24 cellular contexts compared by ENCODE assay signal in the genomic region with DNA sequence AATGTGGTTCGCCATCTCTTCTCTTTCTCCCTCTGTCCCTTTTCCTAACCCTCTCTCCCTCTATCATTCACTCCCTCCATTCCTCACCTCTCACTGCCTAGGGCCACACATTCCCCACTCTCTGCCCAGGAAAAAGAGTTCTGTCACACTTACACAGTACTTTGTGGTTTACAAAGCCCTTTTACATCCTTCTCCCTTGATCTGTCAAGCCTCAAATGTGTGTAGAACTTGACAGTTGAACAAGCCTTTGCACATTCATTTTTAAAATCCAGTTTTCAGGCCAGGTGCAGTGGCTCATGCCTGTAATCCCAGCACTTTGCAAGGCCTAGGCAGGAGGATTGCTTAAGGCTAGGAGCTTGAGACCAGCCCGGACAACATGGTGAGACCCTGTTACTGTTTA.
DNase-seq lines count a peak whose midpoint lies in the region; ATAC-seq, FAIRE-seq and TF ChIP-seq lines count a peak whose summit lies in the region.
"Had no signal": no experiment of that assay in that cellular context is flagged by ENCODE, and none has a peak within 500 bp of the region (broad histone marks: within the 10 kb centered on the region; RNA-seq: fewer than 3 reads in every experiment).

No MANE protein-coding gene starts in this region.

- H3K27ac Mint-ChIP-seq in activated CD8-positive, alpha-beta T cell treated with anti-CD3 and anti-CD28 coated beads, Interleukin-2, amount 10 ng/mL, durations not matched to agents 7 days and 5 days = peak overlapping the region; percentile 20
- H3K27ac Mint-ChIP-seq in activated CD8-positive, alpha-beta T cell treated with anti-CD3 and anti-CD28 coated beads for 36 hours = no peak overlapping the region
- peak overlapping the region; percentile 32 for H3K27ac Mint-ChIP-seq in T-helper 17 cell
- H3K27ac Mint-ChIP-seq: B cell; CD4-positive, alpha-beta T cell; CD8-positive, alpha-beta T cell had no signal

- H3K27me3 ChIP-seq in DND-41 (ENCODE audit: insufficient read depth, low read length, poor library complexity) = no peaks in the 10 kb centered on the region
- H3K27me3 ChIP-seq in left ventricle myocardium inferior (ENCODE audit: low read depth) = no peaks in the 10 kb centered on the region

- peaks cover 21% of the 10 kb centered on the region for H3K4me1 ChIP-seq in DND-41 (ENCODE audit: insufficient read depth, low read length)
- no peaks in the 10 kb centered on the region for H3K4me1 ChIP-seq in left ventricle myocardium inferior
- H3K4me1 ChIP-seq: A549; BLaER1 treated with 17β-estradiol and CSF1 and Interleukin-3, amounts not matched to agents 10 nM and 100 nM; Caco-2 had no signal

- ATAC-seq in activated CD8-positive, alpha-beta T cell treated with anti-CD3 and anti-CD28 coated beads, Interleukin-2, amount 10 ng/mL, durations not matched to agents 7 days and 5 days = no peak
- no peak for ATAC-seq in activated CD8-positive, alpha-beta T cell treated with anti-CD3 and anti-CD28 coated beads for 36 hours
- ATAC-seq in DND-41 (ENCODE audit: insufficient read depth, low read depth) (peak; percentile 79), T-helper 17 cell (no peak), GM21390 (IDR thresholded peaks at IDR 0.05; ENCODE audit: unreplicated experiment) (no peak)
- ATAC-seq: A549; CD8-positive, alpha-beta T cell had no signal

- intact Hi-C loops in activated CD8-positive, alpha-beta T cell treated with anti-CD3 and anti-CD28 coated beads for 36 hours (cut with micrococcal nuclease) = no loop called here
- intact Hi-C loops in left ventricle myocardium inferior (cut with micrococcal nuclease) = no loop called here

- H3K27ac ChIP-seq in DND-41 (ENCODE audit: low read length) (peak overlapping the region; percentile 18; the same call in 1 of the 2 replicates), KOPT-K1 (ENCODE audit: low read depth, low read length, poor library complexity, severe bottlenecking) (peak overlapping the region; percentile 58), left ventricle myocardium inferior (replicated peaks) (no peak overlapping the region)
- H3K27ac ChIP-seq: 22Rv1; A549; BLaER1 treated with 17β-estradiol and CSF1 and Interleukin-3, amounts not matched to agents 10 nM and 100 nM; C4-2B had no signal

- H3K9me3 ChIP-seq in DND-41 (ENCODE audit: insufficient read depth, low read length, severe bottlenecking) (no peaks in the 10 kb centered on the region), KOPT-K1 (ENCODE audit: insufficient read depth, low read length, poor library complexity, severe bottlenecking) (no peaks in the 10 kb centered on the region), T-helper 17 cell (ENCODE audit: control insufficient read depth, low read length, poor library complexity, severe bottlenecking) (no peaks in the 10 kb centered on the region), left ventricle myocardium inferior (replicated peaks) (no peaks in the 10 kb centered on the region)
- H3K9me3 ChIP-seq: A549; BLaER1 treated with 17β-estradiol and CSF1 and Interleukin-3, amounts not matched to agents 10 nM and 100 nM; Caco-2 had no signal

- H3K4me3 ChIP-seq in DND-41 (ENCODE audit: low read depth in 1 of 2, low read length in 2 of 2) (no peak overlapping the region), left ventricle myocardium inferior (no peak overlapping the region)
- H3K4me3 ChIP-seq: A549; BLaER1 treated with 17β-estradiol and CSF1 and Interleukin-3, amounts not matched to agents 10 nM and 100 nM had no signal

- H2AFZ ChIP-seq in DND-41 (ENCODE audit: low read depth, low read length) = no peak overlapping the region; the same call in 1 of the 2 replicates

- H3K9ac ChIP-seq in DND-41 (ENCODE audit: low read depth, low read length) = no peak overlapping the region
- H3K9ac ChIP-seq: BLaER1 treated with 17β-estradiol and CSF1 and Interleukin-3, amounts not matched to agents 10 nM and 100 nM had no signal

- no peaks in the 10 kb centered on the region for H3K27me3 Mint-ChIP-seq in activated CD8-positive, alpha-beta T cell treated with anti-CD3 and anti-CD28 coated beads, Interleukin-2, amount 10 ng/mL, durations not matched to agents 7 days and 5 days (ENCODE audit: low read depth)
- H3K27me3 Mint-ChIP-seq in activated CD8-positive, alpha-beta T cell treated with anti-CD3 and anti-CD28 coated beads for 36 hours = no peaks in the 10 kb centered on the region
- H3K27me3 Mint-ChIP-seq in T-helper 17 cell = no peaks in the 10 kb centered on the region
- H3K27me3 Mint-ChIP-seq: B cell; CD4-positive, alpha-beta T cell had no signal

- H3K79me2 ChIP-seq in DND-41 (ENCODE audit: insufficient read depth, low read length) = no peaks in the 10 kb centered on the region

- no peaks in the 10 kb centered on the region for H3K36me3 ChIP-seq in DND-41 (ENCODE audit: insufficient read depth, low read length)
- H3K36me3 ChIP-seq in KOPT-K1 (ENCODE audit: insufficient read depth, low read length) = no peaks in the 10 kb centered on the region
- H3K36me3 ChIP-seq in left ventricle myocardium inferior = no peaks in the 10 kb centered on the region
- H3K36me3 ChIP-seq: BLaER1 treated with 17β-estradiol and CSF1 and Interleukin-3, amounts not matched to agents 10 nM and 100 nM had no signal

- TF ChIP-seq CTCF in activated CD8-positive, alpha-beta T cell treated with anti-CD3 and anti-CD28 coated beads for 36 hours (IDR thresholded peaks at IDR 0.05) = no peak
- TF ChIP-seq CTCF in DND-41 (IDR thresholded peaks at IDR 0.05; ENCODE audit: borderline replicate concordance, extremely low read depth, low read length, poor library complexity, severe bottlenecking) (no peak), left ventricle myocardium inferior (IDR thresholded peaks at IDR 0.05; ENCODE audit: borderline replicate concordance) (no peak)

- no peak overlapping the region for H3K4me3 Mint-ChIP-seq in activated CD8-positive, alpha-beta T cell treated with anti-CD3 and anti-CD28 coated beads, Interleukin-2, amount 10 ng/mL, durations not matched to agents 7 days and 5 days
- no peak overlapping the region for H3K4me3 Mint-ChIP-seq in activated CD8-positive, alpha-beta T cell treated with anti-CD3 and anti-CD28 coated beads for 36 hours
- H3K4me3 Mint-ChIP-seq in T-helper 17 cell = no peak overlapping the region
- H3K4me3 Mint-ChIP-seq: B cell; CD4-positive, alpha-beta T cell; CD8-positive, alpha-beta T cell had no signal

- no peaks in the 10 kb centered on the region for H4K20me1 ChIP-seq in DND-41 (ENCODE audit: insufficient read depth, low read length)
- H4K20me1 ChIP-seq: BLaER1 treated with 17β-estradiol and CSF1 and Interleukin-3, amounts not matched to agents 10 nM and 100 nM had no signal

- no peak for FAIRE-seq in frontal cortex (lab: Jason Lieb, UNC)
- FAIRE-seq: A549, D721Med, GM12891, GM19239 had no signal

- H3K9me3 Mint-ChIP-seq in activated CD8-positive, alpha-beta T cell treated with anti-CD3 and anti-CD28 coated beads, Interleukin-2, amount 10 ng/mL, durations not matched to agents 7 days and 5 days (ENCODE audit: insufficient read depth) = no peaks in the 10 kb centered on the region
- H3K9me3 Mint-ChIP-seq in activated CD8-positive, alpha-beta T cell treated with anti-CD3 and anti-CD28 coated beads for 36 hours = no peaks in the 10 kb centered on the region
- H3K9me3 Mint-ChIP-seq: CD4-positive, alpha-beta T cell; CD8-positive, alpha-beta T cell had no signal

- no peak for DNase-seq in activated CD8-positive, alpha-beta T cell treated with anti-CD3 and anti-CD28 coated beads, Interleukin-2, amount 10 ng/mL, durations not matched to agents 7 days and 5 days
- DNase-seq in activated CD8-positive, alpha-beta T cell treated with anti-CD3 and anti-CD28 coated beads for 36 hours = no peak
- DNase-seq in DND-41 (no peak), T-helper 17 cell (no peak), frontal cortex (ENCODE audit: low spot score in 2 of 2) (no peak), left ventricle myocardium inferior (no peak)
- DNase-seq: AML-193; Caco-2; Calu3; CD4-positive, alpha-beta T cell; CD8-positive, alpha-beta T cell; DMS79 treated with DMSO at 0.1 percent for 48 hours; EL; GDM1 had no signal

- POLR2A ChIA-PET in activated CD8-positive, alpha-beta T cell treated with anti-CD3 and anti-CD28 coated beads, Interleukin-2, amount 10 ng/mL, durations not matched to agents 7 days and 5 days (lab: Charles Lee) = no interaction called here
- POLR2A ChIA-PET in activated CD8-positive, alpha-beta T cell treated with anti-CD3 and anti-CD28 coated beads for 36 hours (lab: Charles Lee) = no interaction called here

- peaks cover under 1% of the 10 kb centered on the region for H3K36me3 Mint-ChIP-seq in activated CD8-positive, alpha-beta T cell treated with anti-CD3 and anti-CD28 coated beads, Interleukin-2, amount 10 ng/mL, durations not matched to agents 7 days and 5 days (ENCODE audit: low read depth)
- no peaks in the 10 kb centered on the region for H3K36me3 Mint-ChIP-seq in activated CD8-positive, alpha-beta T cell treated with anti-CD3 and anti-CD28 coated beads for 36 hours (ENCODE audit: low read depth)
- H3K36me3 Mint-ChIP-seq in T-helper 17 cell (ENCODE audit: low read depth) = peaks cover under 1% of the 10 kb centered on the region
- H3K36me3 Mint-ChIP-seq: CD8-positive, alpha-beta T cell had no signal

- peaks cover 25% of the 10 kb centered on the region for H3K4me1 Mint-ChIP-seq in activated CD8-positive, alpha-beta T cell treated with anti-CD3 and anti-CD28 coated beads, Interleukin-2, amount 10 ng/mL, durations not matched to agents 7 days and 5 days (ENCODE audit: low read depth)
- peaks cover 21% of the 10 kb centered on the region for H3K4me1 Mint-ChIP-seq in activated CD8-positive, alpha-beta T cell treated with anti-CD3 and anti-CD28 coated beads for 36 hours (ENCODE audit: low read depth)
- H3K4me1 Mint-ChIP-seq in T-helper 17 cell = peaks cover 21% of the 10 kb centered on the region

- H3K4me2 ChIP-seq in DND-41 (ENCODE audit: insufficient read depth, low read length) = no peak overlapping the region
- H3K4me2 ChIP-seq: A549; BLaER1 treated with 17β-estradiol and CSF1 and Interleukin-3, amounts not matched to agents 10 nM and 100 nM had no signal

- CTCF ChIA-PET in activated CD8-positive, alpha-beta T cell treated with anti-CD3 and anti-CD28 coated beads, Interleukin-2, amount 10 ng/mL, durations not matched to agents 7 days and 5 days (lab: Charles Lee) = no interaction called here
- CTCF ChIA-PET in activated CD8-positive, alpha-beta T cell treated with anti-CD3 and anti-CD28 coated beads for 36 hours (lab: Charles Lee) = interaction anchor here (1.6 kb wide), 1 partner anchor 11 kb away, joined by 3 read pairs; no protein-coding TSS in a partner anchor
